In the genomic region with DNA sequence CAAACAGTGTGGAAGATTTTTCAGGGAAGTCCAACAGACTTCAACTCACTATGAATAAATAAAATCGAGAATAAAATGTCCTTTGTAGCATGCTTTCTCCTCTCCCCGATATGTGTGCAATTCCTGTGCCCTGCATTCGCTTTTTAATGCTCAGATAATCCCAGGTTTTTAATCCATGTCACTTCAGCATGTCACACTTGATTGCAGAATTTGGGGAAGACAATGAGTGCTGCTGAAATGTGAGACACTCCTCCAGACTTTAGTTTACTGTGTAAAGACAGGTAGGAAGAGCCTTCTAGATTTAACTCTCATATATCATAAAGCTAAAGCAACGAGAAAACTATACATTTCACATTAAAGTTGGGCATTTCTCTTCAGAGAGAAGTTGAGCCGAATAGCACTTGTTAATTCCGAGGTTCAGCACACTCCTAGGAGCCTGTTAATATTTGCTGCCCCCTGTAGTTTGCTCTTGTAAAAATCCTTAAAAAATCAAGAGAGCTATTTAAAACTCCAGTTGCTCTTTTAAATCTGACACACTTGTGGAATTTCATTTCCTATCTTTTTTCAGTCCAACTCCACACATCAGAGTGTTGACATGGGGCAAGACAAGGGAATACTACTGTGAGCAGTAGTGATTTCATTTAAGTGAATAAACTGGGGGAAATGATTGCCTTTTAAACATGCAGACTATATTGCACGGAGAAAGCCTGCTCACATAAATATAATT, we compare ENCODE assay signal across 9 cellular contexts.
DNase-seq lines count a peak whose midpoint lies in the region; ATAC-seq, FAIRE-seq and TF ChIP-seq lines count a peak whose summit lies in the region.
"Had no signal": no experiment of that assay in that cellular context is flagged by ENCODE, and none has a peak within 500 bp of the region (broad histone marks: within the 10 kb centered on the region; RNA-seq: fewer than 3 reads in every experiment).

No MANE protein-coding gene starts in this region.

- H3K36me3 ChIP-seq in bronchial epithelial cell (ENCODE audit: control insufficient read depth, insufficient read depth, low read length), result no peaks in the 10 kb centered on the region

- no peaks in the 10 kb centered on the region for H3K9me3 Mint-ChIP-seq in activated T-helper 17 cell treated with anti-CD3 and anti-CD28 coated beads, Interleukin-2, amount 50 U/mL, for 72 hours

- DNase-seq in DMS153 treated with DMSO at 0.1 percent for 48 hours (lab: John Stamatoyannopoulos, UW; ENCODE audit: unreplicated experiment) (peak; percentile 51), DMS153 (lab: John Stamatoyannopoulos, UW) (no peak), NCI-H2227 treated with DMSO at 0.1 percent for 48 hours (lab: John Stamatoyannopoulos, UW) (peak; percentile 42), bronchial epithelial cell (ENCODE audit: low read depth) (peak; percentile 55), left kidney (ENCODE audit: low read depth, low spot score) (peak; percentile 78)

- peak; percentile 58 for TF ChIP-seq CTCF in bronchial epithelial cell (IDR thresholded peaks at IDR 0.05; ENCODE audit: insufficient read depth, low read length, severe bottlenecking)

- no peak overlapping the region for H3K27ac Mint-ChIP-seq in activated T-helper 17 cell treated with anti-CD3 and anti-CD28 coated beads, Interleukin-2, amount 50 U/mL, for 72 hours

- no peak for ATAC-seq in GM18907 (IDR thresholded peaks at IDR 0.05; ENCODE audit: unreplicated experiment)
- no peak for ATAC-seq in GM19452 (IDR thresholded peaks at IDR 0.05; ENCODE audit: unreplicated experiment)
- ATAC-seq in activated T-helper 17 cell treated with anti-CD3 and anti-CD28 coated beads, Interleukin-2, amount 50 U/mL, for 72 hours (replicated peaks), result no peak

- H3K27me3 Mint-ChIP-seq in activated T-helper 17 cell treated with anti-CD3 and anti-CD28 coated beads, Interleukin-2, amount 50 U/mL, for 72 hours, result peaks cover 13% of the 10 kb centered on the region

- H3K4me1 Mint-ChIP-seq in activated T-helper 17 cell treated with anti-CD3 and anti-CD28 coated beads, Interleukin-2, amount 50 U/mL, for 72 hours, result no peaks in the 10 kb centered on the region

- no peak overlapping the region for H3K4me3 Mint-ChIP-seq in activated T-helper 17 cell treated with anti-CD3 and anti-CD28 coated beads, Interleukin-2, amount 50 U/mL, for 72 hours

- H3K36me3 Mint-ChIP-seq in activated T-helper 17 cell treated with anti-CD3 and anti-CD28 coated beads, Interleukin-2, amount 50 U/mL, for 72 hours (ENCODE audit: low read depth), result no peaks in the 10 kb centered on the region

- no peak for FAIRE-seq in bronchial epithelial cell (lab: Jason Lieb, UNC)
- FAIRE-seq: TTC549 had no signal

- no peak overlapping the region for H3K4me3 ChIP-seq in bronchial epithelial cell (ENCODE audit: low read depth, low read length)

- H3K27me3 ChIP-seq in bronchial epithelial cell (ENCODE audit: control insufficient read depth, insufficient read depth, low read length), result no peaks in the 10 kb centered on the region
